In genomic region chr19:7953060-7953459, GRCh38 we compare ENCODE assay signal across 15 cellular contexts. TPM values are rescaled to one million over a fixed set of nuclear protein-coding genes. Genes with fewer than 3 reads are reported as not detected.
DNase-seq lines count a peak whose midpoint lies in the region; ATAC-seq, FAIRE-seq and TF ChIP-seq lines count a peak whose summit lies in the region.
"Had no signal": no experiment of that assay in that cellular context is flagged by ENCODE, and none has a peak within 500 bp of the region (broad histone marks: within the 10 kb centered on the region; RNA-seq: fewer than 3 reads in every experiment).

No MANE protein-coding gene starts in this region.

- WGBS in IMR-90 (ENCODE audit: extremely low coverage in 2 of 2, insufficient read length in 1 of 2), 2 experiments: no CpG with 5 or more reads among the region's 3 CpGs
- WGBS in mammary epithelial cell (ENCODE audit: low coverage, missing lambda C conversion rate): no CpG with 5 or more reads among the region's 3 CpGs

- no peak overlapping the region for H3K4me3 Mint-ChIP-seq in Caco-2 (ENCODE audit: unreplicated experiment)
- H3K4me3 Mint-ChIP-seq: CD4-positive, alpha-beta T cell; nephron had no signal

- TF ChIP-seq CTCF in Caco-2 (IDR thresholded peaks at IDR 0.05; ENCODE audit: insufficient read depth in 1 of 2, low read depth in 1 of 2, low read length in 1 of 2, severe bottlenecking in 1 of 2, unreplicated experiment in 1 of 2) (no peak), IMR-90 (conservative IDR thresholded peaks at IDR 0.05; ENCODE audit: low read depth, low read length) (no peak), mammary epithelial cell (conservative IDR thresholded peaks at IDR 0.05 in 1 of 2, IDR thresholded peaks at IDR 0.05 in 1 of 2; ENCODE audit: extremely low read depth in 1 of 2, insufficient read depth in 1 of 2, low read depth in 1 of 2, low read length in 2 of 2) (no peak), kidney (IDR thresholded peaks at IDR 0.05; ENCODE audit: borderline replicate concordance, extremely low read depth, insufficient read depth) (no peak)

- H3K27ac Mint-ChIP-seq in Caco-2 (ENCODE audit: unreplicated experiment): peak overlapping the region; percentile 60
- H3K27ac Mint-ChIP-seq: CD4-positive, alpha-beta T cell had no signal

- no peak for FAIRE-seq in kidney (lab: Jason Lieb, UNC)

- H4K8ac ChIP-seq in IMR-90 (ENCODE audit: low read depth in 2 of 2, low read length in 2 of 2): peak overlapping the region in 1 of 2 experiments; percentile 46; a peak in 3 of 4 replicates

- intact Hi-C loops in Caco-2 (cut with micrococcal nuclease; ENCODE audit: unreplicated experiment): no loop called here
- intact Hi-C loops in IMR-90 (cut with micrococcal nuclease): no loop called here
- intact Hi-C loops in mammary epithelial cell (cut with micrococcal nuclease): no loop called here
- intact Hi-C loops in kidney (cut with DNase I): no loop called here

- BruUV-seq in Caco-2 (replicated peaks; lab: Mats Ljungman, UMichigan) (no TSS peak), IMR-90 (replicated peaks; lab: Mats Ljungman, UMichigan) (no TSS peak), mammary epithelial cell (replicated peaks; lab: Mats Ljungman, UMichigan) (no TSS peak)

- H3K18ac ChIP-seq in IMR-90 (ENCODE audit: low read depth, low read length): no peak overlapping the region

- H4K20me1 ChIP-seq in IMR-90 (ENCODE audit: insufficient read depth, low read length) (no peaks in the 10 kb centered on the region; the same call in 1 of the 2 replicates), mammary epithelial cell (ENCODE audit: insufficient read depth, low read length) (no peaks in the 10 kb centered on the region)

- peaks cover 31% of the 10 kb centered on the region for H3K36me3 Mint-ChIP-seq in Caco-2 (ENCODE audit: insufficient read depth, unreplicated experiment)

- H3K9me3 Mint-ChIP-seq in Caco-2 (ENCODE audit: unreplicated experiment): no peaks in the 10 kb centered on the region
- H3K9me3 Mint-ChIP-seq: CD4-positive, alpha-beta T cell; nephron had no signal

- CTCF ChIA-PET in Caco-2 (lab: Charles Lee): no interaction called here
- CTCF ChIA-PET in IMR-90 (lab: Yijun Ruan, JAX): no interaction called here
- CTCF ChIA-PET in mammary epithelial cell (lab: Charles Lee; ENCODE audit: low non-redundant PET): no interaction called here

- no peak for TF ChIP-seq POLR2A in IMR-90 (IDR thresholded peaks at IDR 0.05; ENCODE audit: low read depth, low read length)

- no peaks in the 10 kb centered on the region for H3K27me3 Mint-ChIP-seq in Caco-2 (ENCODE audit: insufficient read depth, unreplicated experiment)
- H3K27me3 Mint-ChIP-seq: CD4-positive, alpha-beta T cell had no signal

- dilution Hi-C loops in IMR-90 (cut with HindIII; ENCODE audit: low sequenced_read_pairs, unreplicated experiment): no loop called here
- dilution Hi-C loops in mammary epithelial cell (cut with HindIII; ENCODE audit: low sequenced_read_pairs): no loop called here

- H3K14ac ChIP-seq in IMR-90 (replicated peaks; ENCODE audit: low read depth, low read length): no peak overlapping the region

- in situ Hi-C loops in IMR-90 (cut with MboI; ENCODE audit: low sequenced_read_pairs): no loop called here
- in situ Hi-C loops in mammary epithelial cell (cut with MboI; ENCODE audit: low sequenced_read_pairs in 2 of 2): no loop called here

- no peaks in the 10 kb centered on the region; the same call in 1 of the 2 replicates for H3K36me3 ChIP-seq in Caco-2 (ENCODE audit: control insufficient read depth, insufficient read depth, low read length)
- H3K36me3 ChIP-seq in IMR-90 (ENCODE audit: control insufficient read depth, insufficient read depth, low read length): peaks cover 3% of the 10 kb centered on the region; the same call in 1 of the 2 replicates
- no peaks in the 10 kb centered on the region for H3K36me3 ChIP-seq in mammary epithelial cell (ENCODE audit: insufficient read depth, low read length)
- no peaks in the 10 kb centered on the region for H3K36me3 ChIP-seq in kidney (ENCODE audit: control insufficient read depth in 1 of 2, insufficient read depth in 2 of 2, low read length in 2 of 2)
- H3K36me3 ChIP-seq: colonic mucosa had no signal

- no peaks in the 10 kb centered on the region for H3K79me1 ChIP-seq in IMR-90 (ENCODE audit: low read depth in 1 of 2, low read length in 2 of 2)

- H3K27ac ChIP-seq in IMR-90 (ENCODE audit: insufficient read depth, low read length) (no peak overlapping the region), mammary epithelial cell (ENCODE audit: insufficient read depth, low read depth, low read length) (no peak overlapping the region), kidney (ENCODE audit: low read depth in 2 of 2, low read length in 2 of 2) (no peak overlapping the region)
- H3K27ac ChIP-seq: colonic mucosa had no signal

- DNase-seq in Caco-2 (no peak), IMR-90 (peak; percentile 21), mammary epithelial cell (peak; percentile 64), kidney tubule cell (ENCODE audit: low spot score) (peak; percentile 60), GOT3 (lab: John Stamatoyannopoulos, UW) (no peak), NCI-H446 (lab: John Stamatoyannopoulos, UW) (no peak), kidney (no peak), NCI-H1105 treated with DMSO at 0.1 percent for 48 hours (lab: John Stamatoyannopoulos, UW) (no peak)
- DNase-seq: activated naive CD4-positive, alpha-beta T cell treated with anti-CD3 and anti-CD28 coated beads, Interleukin-2, amount 50 U/mL, for 16 hours; CD4-positive, alpha-beta T cell; colonic mucosa; NCI-H2081 had no signal

- no peak overlapping the region for H3K4me2 ChIP-seq in IMR-90 (ENCODE audit: low read depth, low read length)
- peak overlapping the region; percentile 56 for H3K4me2 ChIP-seq in mammary epithelial cell (ENCODE audit: insufficient read depth, low read depth, low read length)

- no peak overlapping the region for H2AK9ac ChIP-seq in IMR-90 (replicated peaks; ENCODE audit: low read depth, low read length, poor library complexity)

- peak overlapping the region; percentile 22; the same call in 1 of the 2 replicates for H3K4ac ChIP-seq in IMR-90 (ENCODE audit: low read depth, low read length)

- H2BK120ac ChIP-seq in IMR-90 (ENCODE audit: low read depth, low read length): peak overlapping the region; percentile 34

- H3K4me3 ChIP-seq in Caco-2 (ENCODE audit: low read depth, low read length) (no peak overlapping the region), IMR-90 (ENCODE audit: insufficient read depth, low read depth, low read length) (no peak overlapping the region), mammary epithelial cell (replicated peaks in 1 of 3; ENCODE audit: insufficient read depth in 1 of 3, low read depth in 2 of 3, low read length in 3 of 3) (no peak overlapping the region), kidney (ENCODE audit: low read length in 2 of 2) (no peak overlapping the region)
- H3K4me3 ChIP-seq: colonic mucosa had no signal

- no peak overlapping the region; the same call in 1 of the 2 replicates for H2BK20ac ChIP-seq in IMR-90 (ENCODE audit: low read depth, low read length)

- H3K27me3 ChIP-seq in Caco-2 (replicated peaks; ENCODE audit: control insufficient read depth, insufficient read depth, low read length) (no peaks in the 10 kb centered on the region), IMR-90 (ENCODE audit: control insufficient read depth, insufficient read depth, low read length) (no peaks in the 10 kb centered on the region), mammary epithelial cell (ENCODE audit: insufficient read depth, low read length) (no peaks in the 10 kb centered on the region)
- H3K27me3 ChIP-seq: colonic mucosa had no signal

- peaks cover 11% of the 10 kb centered on the region for H3K4me1 Mint-ChIP-seq in Caco-2 (ENCODE audit: low read depth, unreplicated experiment)
- H3K4me1 Mint-ChIP-seq: nephron had no signal

- no peaks in the 10 kb centered on the region for H3K79me2 ChIP-seq in mammary epithelial cell (ENCODE audit: insufficient read depth, low read length)

- ATAC-seq in IMR-90 (ENCODE audit: low read depth): peak; percentile 81
- ATAC-seq: sciatic nerve had no signal

- TF ChIP-seq RAD21 in IMR-90 (IDR thresholded peaks at IDR 0.05; ENCODE audit: low read length): no peak

- H3K4me1 ChIP-seq in Caco-2 (no peaks in the 10 kb centered on the region; the same call in 1 of the 2 replicates), IMR-90 (ENCODE audit: control insufficient read depth, insufficient read depth, low read length) (no peaks in the 10 kb centered on the region; the same call in 1 of the 2 replicates), mammary epithelial cell (ENCODE audit: insufficient read depth, low read length) (peaks cover 8% of the 10 kb centered on the region), kidney (ENCODE audit: control insufficient read depth in 1 of 2, insufficient read depth in 1 of 2, low read depth in 1 of 2, low read length in 2 of 2) (peaks cover 0 to 3% of the 10 kb centered on the region in 2 donors)
- H3K4me1 ChIP-seq: colonic mucosa had no signal

- H3K9me1 ChIP-seq in IMR-90 (ENCODE audit: insufficient read depth, low read length): no peaks in the 10 kb centered on the region

- peak overlapping the region; percentile 19 for H2BK5ac ChIP-seq in IMR-90 (ENCODE audit: low read depth, low read length, poor library complexity, severe bottlenecking)

- H3K23ac ChIP-seq in IMR-90 (ENCODE audit: low read depth, low read length): 0 out of 2 replicates have a peak overlapping the region, but pooled peaks have one; percentile 24

- H2AK5ac ChIP-seq in IMR-90 (ENCODE audit: low read depth, low read length): no peak overlapping the region

- H3K9me3 ChIP-seq in Caco-2: no peaks in the 10 kb centered on the region
- H3K9me3 ChIP-seq in IMR-90 (ENCODE audit: control insufficient read depth, insufficient read depth, low read length): no peaks in the 10 kb centered on the region
- H3K9me3 ChIP-seq in mammary epithelial cell (replicated peaks; ENCODE audit: insufficient read depth, low read length): no peaks in the 10 kb centered on the region
- no peaks in the 10 kb centered on the region for H3K9me3 ChIP-seq in kidney (ENCODE audit: control insufficient read depth in 1 of 2, low read length in 2 of 2)
- H3K9me3 ChIP-seq: colonic mucosa had no signal

- H2BK15ac ChIP-seq in IMR-90 (ENCODE audit: low read depth, low read length): 0 out of 3 replicates have a peak overlapping the region, but pooled peaks have one; percentile 40

- H4K91ac ChIP-seq in IMR-90 (ENCODE audit: insufficient read depth, low read depth, low read length): peak overlapping the region; percentile 47; the same call in 1 of the 2 replicates

- no peak overlapping the region for H3K56ac ChIP-seq in IMR-90 (ENCODE audit: extremely low read depth, insufficient read depth, low read length)

- H2AFZ ChIP-seq in IMR-90 (replicated peaks; ENCODE audit: low read length, poor library complexity) (peak overlapping the region; percentile 73), mammary epithelial cell (ENCODE audit: low read depth, low read length) (no peak overlapping the region)

- H4K5ac ChIP-seq in IMR-90 (ENCODE audit: low read depth, low read length): no peak overlapping the region

- POLR2A ChIA-PET in Caco-2 (lab: Charles Lee) (interaction anchor here (0.6 kb wide), 1 partner anchor 24 kb away, joined by 15 read pairs; no protein-coding TSS in a partner anchor), IMR-90 (lab: Charles Lee; ENCODE audit: unreplicated experiment) (no interaction called here)

- H3K9ac ChIP-seq in IMR-90 (ENCODE audit: low read depth, low read length) (no peak overlapping the region), mammary epithelial cell (ENCODE audit: insufficient read depth, low read length) (no peak overlapping the region), kidney (ENCODE audit: low read length in 2 of 2) (no peak overlapping the region)

RNA-seq across cellular contexts. Expression of gene TIMM44, which starts 9.6 kb away (rescaled TPM):
- total RNA-seq in Caco-2 (2022) (129 and 146 TPM in 2 replicates), IMR-90 (2012; rRNA removed) (37.6 and 43.0 TPM in 2 replicates), mammary epithelial cell (10 to 100 TPM; 52.7 to 94.3 TPM), kidney (57.8 TPM)
- polyA plus RNA-seq in IMR-90 (2012; rRNA removed) (52.3 and 65.3 TPM in 2 replicates), mammary epithelial cell (38.1 TPM), kidney (ENCODE audit: insufficient read depth, low read depth, low replicate concordance) (46.7 TPM)
- polyA plus RNA-seq in IMR-90 (2012; cell fraction: cytosol; rRNA removed): 34.9 and 59.4 TPM in 2 replicates
- polyA plus RNA-seq in IMR-90 (2012; cell fraction: nucleus; rRNA removed; ENCODE audit: low replicate concordance): 92.3 and 186 TPM in 2 replicates
- 51.2 TPM for polyA minus RNA-seq in mammary epithelial cell

RNA-seq across cellular contexts. Expression of gene CTXN1, which starts 27.1 kb away (rescaled TPM):
- total RNA-seq in Caco-2 (2022) (7.4 and 9.1 TPM in 2 replicates), IMR-90 (2012; rRNA removed) (0.36 and 0.56 TPM in 2 replicates), mammary epithelial cell (10 to 100 TPM in 1 of 2 donors, 1 to 10 TPM in 1; 3.3 to 13.3 TPM), kidney (25.9 TPM)
- polyA plus RNA-seq in IMR-90 (2012; rRNA removed) (7.4 and 12.8 TPM in 2 replicates), mammary epithelial cell (2.1 TPM), kidney (ENCODE audit: insufficient read depth, low read depth, low replicate concordance) (8.9 TPM)
- polyA plus RNA-seq in IMR-90 (2012; cell fraction: cytosol; rRNA removed): 8.1 and 17.5 TPM in 2 replicates
- polyA plus RNA-seq in IMR-90 (2012; cell fraction: nucleus; rRNA removed; ENCODE audit: low replicate concordance): 3.9 and 11.2 TPM in 2 replicates
- polyA minus RNA-seq in mammary epithelial cell: 0.36 TPM
- total RNA-seq: CD4-positive, alpha-beta T cell had no signal

RNA-seq across cellular contexts. Expression of gene SNAPC2, which starts 32.9 kb away (rescaled TPM):
- 8.8 and 10.4 TPM in 2 replicates for total RNA-seq in Caco-2 (2022)
- 12.5 TPM in 2 replicates for total RNA-seq in IMR-90 (2012; rRNA removed)
- polyA plus RNA-seq in IMR-90 (2012; rRNA removed): 29.2 and 34.9 TPM in 2 replicates
- polyA plus RNA-seq in IMR-90 (2012; cell fraction: cytosol; rRNA removed): 25.5 and 35.6 TPM in 2 replicates
- 14.1 and 27.5 TPM in 2 replicates for polyA plus RNA-seq in IMR-90 (2012; cell fraction: nucleus; rRNA removed; ENCODE audit: low replicate concordance)
- 10 to 100 TPM; 11.2 to 27.2 TPM for total RNA-seq in mammary epithelial cell
- 11.5 TPM for polyA plus RNA-seq in mammary epithelial cell
- polyA minus RNA-seq in mammary epithelial cell: 1.6 TPM
- 18.4 TPM for total RNA-seq in kidney
- 24.3 TPM for polyA plus RNA-seq in kidney (ENCODE audit: insufficient read depth, low read depth, low replicate concordance)

RNA-seq across cellular contexts. Expression of gene TGFBR3L, which starts 38.4 kb away (rescaled TPM):
- total RNA-seq in Caco-2 (2022): 9.8 and 10.8 TPM in 2 replicates
- total RNA-seq in IMR-90 (2012; rRNA removed): not detected in 2 replicates
- 0.94 and 2.2 TPM in 2 replicates for polyA plus RNA-seq in IMR-90 (2012; rRNA removed)
- 3.5 and 4.4 TPM in 2 replicates for polyA plus RNA-seq in IMR-90 (2012; cell fraction: cytosol; rRNA removed)
- polyA plus RNA-seq in IMR-90 (2012; cell fraction: nucleus; rRNA removed; ENCODE audit: low replicate concordance): 1.9 and 3.1 TPM in 2 replicates
- 1 to 10 TPM; 1.2 to 1.4 TPM for total RNA-seq in mammary epithelial cell
- polyA plus RNA-seq in mammary epithelial cell: 0.23 TPM
- not detected for polyA minus RNA-seq in mammary epithelial cell
- 0.44 TPM for total RNA-seq in kidney
- 1.5 TPM for polyA plus RNA-seq in kidney (ENCODE audit: insufficient read depth, low read depth, low replicate concordance)
- total RNA-seq: colonic mucosa, sciatic nerve had no signal
- polyA plus RNA-seq: fibroblast of lung had no signal

RNA-seq across cellular contexts. Expression of gene MAP2K7, which starts 49.4 kb away (rescaled TPM):
- total RNA-seq in Caco-2 (2022) (37.4 and 42.6 TPM in 2 replicates), IMR-90 (2012; rRNA removed) (3.9 and 4.1 TPM in 2 replicates), mammary epithelial cell (10 to 100 TPM; 11.3 to 33.3 TPM), kidney (37.0 TPM)
- polyA plus RNA-seq in IMR-90 (2012; rRNA removed) (15.6 TPM in 2 replicates), mammary epithelial cell (10.7 TPM), kidney (ENCODE audit: insufficient read depth, low read depth, low replicate concordance) (16.7 TPM)
- polyA plus RNA-seq in IMR-90 (2012; cell fraction: cytosol; rRNA removed): 4.4 and 11.5 TPM in 2 replicates
- 49.0 and 68.0 TPM in 2 replicates for polyA plus RNA-seq in IMR-90 (2012; cell fraction: nucleus; rRNA removed; ENCODE audit: low replicate concordance)
- 4.9 TPM for polyA minus RNA-seq in mammary epithelial cell

Comparison
In these comparisons a context has a peak if more than half of its experiments do, and no peak if none do; other contexts are left out.
1. DNase-seq: peak in IMR-90 (single experiment), mammary epithelial cell (single experiment) and kidney tubule cell (single experiment); none in Caco-2 (0 of 2), GOT3 (single experiment), NCI-H446 (0 of 2), kidney (single experiment) and NCI-H1105 treated with DMSO at 0.1 percent for 48 hours (single experiment).